ENCODE assay signal across 16 cellular contexts in the genomic region with DNA sequence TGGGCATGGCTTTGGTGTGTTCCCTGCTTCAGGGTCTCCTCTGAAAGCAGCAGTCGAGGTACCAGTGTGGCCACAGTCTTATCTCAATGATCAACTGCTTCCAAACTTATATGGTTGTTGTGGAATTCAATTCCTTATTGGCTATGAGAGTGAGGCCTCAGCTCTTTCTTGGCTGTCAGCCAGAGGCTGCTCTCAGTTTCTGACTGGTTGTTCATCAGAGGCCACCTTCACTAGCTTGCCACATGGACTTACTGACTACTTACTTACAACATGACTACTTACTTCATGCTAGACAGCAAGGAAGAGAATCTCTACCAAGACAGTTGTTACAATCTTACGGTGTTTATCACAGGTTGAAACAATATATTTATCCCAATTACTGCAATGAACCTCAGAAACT.
DNase-seq lines count a peak whose midpoint lies in the region; ATAC-seq and TF ChIP-seq lines count a peak whose summit lies in the region.
"Had no signal": no experiment of that assay in that cellular context is flagged by ENCODE, and none has a peak within 500 bp of the region (broad histone marks: within the 10 kb centered on the region; RNA-seq: fewer than 3 reads in every experiment).

No MANE protein-coding gene starts in this region.

- H3K9me3 ChIP-seq in BE2C (no peaks in the 10 kb centered on the region; the same call in 1 of the 2 replicates), HCT116 (ENCODE audit: control insufficient read depth in 1 of 2, insufficient read depth in 1 of 2, low read depth in 1 of 2, low read length in 2 of 2) (no peaks in the 10 kb centered on the region)
- H3K9me3 ChIP-seq: lower lobe of right lung had no signal

- H3K36me3 ChIP-seq in BE2C (no peaks in the 10 kb centered on the region), HCT116 (ENCODE audit: control insufficient read depth in 1 of 2, insufficient read depth in 2 of 2, low read length in 2 of 2) (no peaks in the 10 kb centered on the region)
- H3K36me3 ChIP-seq: lower lobe of right lung had no signal

- ATAC-seq in HCT116 (no peak), GM18505 (IDR thresholded peaks at IDR 0.05; ENCODE audit: unreplicated experiment) (no peak), HG03565 (IDR thresholded peaks at IDR 0.05; ENCODE audit: unreplicated experiment) (no peak)
- ATAC-seq: lower lobe of right lung had no signal

- RAD21 ChIA-PET in HCT116 (lab: Charles Lee; ENCODE audit: low non-redundant PET in 1 of 2, low total read pairs in 2 of 2, uncharacterized antibody in 2 of 2, unreplicated experiment in 2 of 2) = no interaction called here

- intact Hi-C loops in HCT116 (cut with micrococcal nuclease) = no loop called here

- no peak overlapping the region for H3K27ac ChIP-seq in HCT116 (ENCODE audit: low read depth, low read length)
- H3K27ac ChIP-seq: lower lobe of right lung had no signal

- no peak overlapping the region for H3K4me2 ChIP-seq in HCT116 (ENCODE audit: low read length)

- peaks cover 3% of the 10 kb centered on the region; the same call in 1 of the 2 replicates for H3K4me1 ChIP-seq in BE2C
- no peaks in the 10 kb centered on the region for H3K4me1 ChIP-seq in HCT116 (ENCODE audit: control insufficient read depth in 1 of 2, insufficient read depth in 2 of 2, low read length in 2 of 2)
- H3K4me1 ChIP-seq: lower lobe of right lung had no signal

- peak; percentile 33 for DNase-seq in BE2C
- no peak for DNase-seq in HCT116 (ENCODE audit: low read depth, low spot score)
- DNase-seq in SK-N-DZ (ENCODE audit: low spot score) = peak; percentile 38
- peak; percentile 21 for DNase-seq in fibroblast of pulmonary artery (ENCODE audit: low read depth)
- no peak for DNase-seq in GM10266 (ENCODE audit: extremely low spot score)
- no peak for DNase-seq in activated naive CD4-positive, alpha-beta T cell (lab: John Stamatoyannopoulos, UW)
- DNase-seq: activated CD4-positive, alpha-beta T cell treated with anti-CD3 and anti-CD28 coated beads, Interleukin-2, amount 10 ng/mL, durations not matched to agents 7 days and 5 days; activated gamma-delta T cell; amniotic stem cell; CD4-positive, alpha-beta T cell; DMS79 treated with DMSO at 0.1 percent for 48 hours; endodermal cell; lower lobe of right lung; NCI-H1436 treated with DMSO at 0.1 percent for 48 hours had no signal

- H3K27me3 ChIP-seq in BE2C = no peaks in the 10 kb centered on the region
- no peaks in the 10 kb centered on the region for H3K27me3 ChIP-seq in HCT116 (ENCODE audit: insufficient read depth, low read length)

- BruUV-seq in HCT116 (replicated peaks; lab: Mats Ljungman, UMichigan) = no TSS peak

- TF ChIP-seq RAD21 in HCT116 (IDR thresholded peaks at IDR 0.05; ENCODE audit: low read depth) = no peak

- no peak for TF ChIP-seq POLR2A in HCT116 (IDR thresholded peaks at IDR 0.05; ENCODE audit: borderline replicate concordance, extremely low read depth, insufficient read depth, insufficient read length)
- TF ChIP-seq POLR2A in GM18505 (IDR thresholded peaks at IDR 0.05; ENCODE audit: borderline replicate concordance, extremely low read depth, insufficient read depth, insufficient read length) = no peak

- H3K79me2 ChIP-seq in HCT116 (ENCODE audit: insufficient read depth, low read length) = no peaks in the 10 kb centered on the region

- no peaks in the 10 kb centered on the region for H3K9me2 ChIP-seq in HCT116 (ENCODE audit: insufficient read depth)

- POLR2A ChIA-PET in HCT116 (lab: Charles Lee) = no interaction called here

- CTCF ChIA-PET in HCT116 (lab: Charles Lee) = no interaction called here

- TF ChIP-seq CTCF in BE2C (IDR thresholded peaks at IDR 0.05; ENCODE audit: low read depth, low read length) (no peak), HCT116 (IDR thresholded peaks at IDR 0.05 in 2 of 3, conservative IDR thresholded peaks at IDR 0.05 in 1 of 3; ENCODE audit: borderline replicate concordance in 1 of 3, insufficient read depth in 1 of 3, low read depth in 2 of 3, low read length in 2 of 3) (no peak), fibroblast of pulmonary artery (IDR thresholded peaks at IDR 0.05; ENCODE audit: low read length, missing control alignments) (no peak), GM10266 (IDR thresholded peaks at IDR 0.05; ENCODE audit: control insufficient read depth, insufficient read depth, low read depth, missing control alignments) (no peak)

- H4K20me1 ChIP-seq in HCT116 (ENCODE audit: insufficient read depth) = no peaks in the 10 kb centered on the region

- H3K9ac ChIP-seq in HCT116 (ENCODE audit: low read length) = no peak overlapping the region

- peak overlapping the region; percentile 22 for H2AFZ ChIP-seq in HCT116 (ENCODE audit: low read depth, low read length, poor library complexity, severe bottlenecking)

- no peak overlapping the region for H3K4me3 ChIP-seq in BE2C (ENCODE audit: low read depth, low read length)
- no peak overlapping the region for H3K4me3 ChIP-seq in HCT116 (replicated peaks in 1 of 2; ENCODE audit: low read depth in 1 of 2, low read length in 2 of 2)
- H3K4me3 ChIP-seq in fibroblast of pulmonary artery (replicated peaks; ENCODE audit: low read depth, low read length) = no peak overlapping the region
- H3K4me3 ChIP-seq: lower lobe of right lung had no signal

TF ChIP-seq in HCT116, 20 proteins besides CTCF, POLR2A, EP300 and RAD21:
- TF ChIP-seq, protein P1, sequence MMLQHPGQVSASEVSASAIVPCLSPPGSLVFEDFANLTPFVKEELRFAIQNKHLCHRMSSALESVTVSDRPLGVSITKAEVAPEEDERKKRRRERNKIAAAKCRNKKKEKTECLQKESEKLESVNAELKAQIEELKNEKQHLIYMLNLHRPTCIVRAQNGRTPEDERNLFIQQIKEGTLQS (IDR thresholded peaks at IDR 0.05) = no peak
- TF ChIP-seq CBX3 (IDR thresholded peaks at IDR 0.05; ENCODE audit: low read depth) (no peak), ZFX (IDR thresholded peaks at IDR 0.05) (no peak), TCF7L2 (IDR thresholded peaks at IDR 0.05; ENCODE audit: borderline replicate concordance, extremely low read depth, insufficient read depth, insufficient read length) (no peak), YY1 (IDR thresholded peaks at IDR 0.05; ENCODE audit: extremely low read depth, insufficient replicate concordance, low read depth, low read length) (no peak), SRF (IDR thresholded peaks at IDR 0.05; ENCODE audit: low read depth) (no peak), POLR2AphosphoS5 (IDR thresholded peaks at IDR 0.05; ENCODE audit: low read depth, low read length) (no peak), EZH2phosphoT487 (IDR thresholded peaks at IDR 0.05; ENCODE audit: borderline replicate concordance) (no peak), FOSL1 (IDR thresholded peaks at IDR 0.05; ENCODE audit: low read depth) (no peak), ZNF274 (IDR thresholded peaks at IDR 0.05; ENCODE audit: low read depth, low read length) (no peak), JUND (IDR thresholded peaks at IDR 0.05) (no peak), ELF1 (IDR thresholded peaks at IDR 0.05; ENCODE audit: borderline replicate concordance, low read depth) (no peak), EZH2 (IDR thresholded peaks at IDR 0.05) (no peak), CEBPB (IDR thresholded peaks at IDR 0.05; ENCODE audit: low read depth) (no peak)
- TF ChIP-seq, protein P2, sequence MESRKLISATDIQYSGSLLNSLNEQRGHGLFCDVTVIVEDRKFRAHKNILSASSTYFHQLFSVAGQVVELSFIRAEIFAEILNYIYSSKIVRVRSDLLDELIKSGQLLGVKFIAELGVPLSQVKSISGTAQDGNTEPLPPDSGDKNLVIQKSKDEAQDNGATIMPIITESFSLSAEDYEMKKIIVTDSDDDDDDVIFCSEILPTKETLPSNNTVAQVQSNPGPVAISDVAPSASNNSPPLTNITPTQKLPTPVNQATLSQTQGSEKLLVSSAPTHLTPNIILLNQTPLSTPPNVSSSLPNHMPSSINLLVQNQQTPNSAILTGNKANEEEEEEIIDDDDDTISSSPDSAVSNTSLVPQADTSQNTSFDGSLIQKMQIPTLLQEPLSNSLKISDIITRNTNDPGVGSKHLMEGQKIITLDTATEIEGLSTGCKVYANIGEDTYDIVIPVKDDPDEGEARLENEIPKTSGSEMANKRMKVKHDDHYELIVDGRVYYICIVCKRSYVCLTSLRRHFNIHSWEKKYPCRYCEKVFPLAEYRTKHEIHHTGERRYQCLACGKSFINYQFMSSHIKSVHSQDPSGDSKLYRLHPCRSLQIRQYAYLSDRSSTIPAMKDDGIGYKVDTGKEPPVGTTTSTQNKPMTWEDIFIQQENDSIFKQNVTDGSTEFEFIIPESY (IDR thresholded peaks at IDR 0.05; ENCODE audit: extremely low read depth, insufficient replicate concordance, low read length) = no peak
- TF ChIP-seq, protein P3, sequence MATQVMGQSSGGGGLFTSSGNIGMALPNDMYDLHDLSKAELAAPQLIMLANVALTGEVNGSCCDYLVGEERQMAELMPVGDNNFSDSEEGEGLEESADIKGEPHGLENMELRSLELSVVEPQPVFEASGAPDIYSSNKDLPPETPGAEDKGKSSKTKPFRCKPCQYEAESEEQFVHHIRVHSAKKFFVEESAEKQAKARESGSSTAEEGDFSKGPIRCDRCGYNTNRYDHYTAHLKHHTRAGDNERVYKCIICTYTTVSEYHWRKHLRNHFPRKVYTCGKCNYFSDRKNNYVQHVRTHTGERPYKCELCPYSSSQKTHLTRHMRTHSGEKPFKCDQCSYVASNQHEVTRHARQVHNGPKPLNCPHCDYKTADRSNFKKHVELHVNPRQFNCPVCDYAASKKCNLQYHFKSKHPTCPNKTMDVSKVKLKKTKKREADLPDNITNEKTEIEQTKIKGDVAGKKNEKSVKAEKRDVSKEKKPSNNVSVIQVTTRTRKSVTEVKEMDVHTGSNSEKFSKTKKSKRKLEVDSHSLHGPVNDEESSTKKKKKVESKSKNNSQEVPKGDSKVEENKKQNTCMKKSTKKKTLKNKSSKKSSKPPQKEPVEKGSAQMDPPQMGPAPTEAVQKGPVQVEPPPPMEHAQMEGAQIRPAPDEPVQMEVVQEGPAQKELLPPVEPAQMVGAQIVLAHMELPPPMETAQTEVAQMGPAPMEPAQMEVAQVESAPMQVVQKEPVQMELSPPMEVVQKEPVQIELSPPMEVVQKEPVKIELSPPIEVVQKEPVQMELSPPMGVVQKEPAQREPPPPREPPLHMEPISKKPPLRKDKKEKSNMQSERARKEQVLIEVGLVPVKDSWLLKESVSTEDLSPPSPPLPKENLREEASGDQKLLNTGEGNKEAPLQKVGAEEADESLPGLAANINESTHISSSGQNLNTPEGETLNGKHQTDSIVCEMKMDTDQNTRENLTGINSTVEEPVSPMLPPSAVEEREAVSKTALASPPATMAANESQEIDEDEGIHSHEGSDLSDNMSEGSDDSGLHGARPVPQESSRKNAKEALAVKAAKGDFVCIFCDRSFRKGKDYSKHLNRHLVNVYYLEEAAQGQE (IDR thresholded peaks at IDR 0.05; ENCODE audit: low read depth) = no peak
- TF ChIP-seq, protein P4, sequence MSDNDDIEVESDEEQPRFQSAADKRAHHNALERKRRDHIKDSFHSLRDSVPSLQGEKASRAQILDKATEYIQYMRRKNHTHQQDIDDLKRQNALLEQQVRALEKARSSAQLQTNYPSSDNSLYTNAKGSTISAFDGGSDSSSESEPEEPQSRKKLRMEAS (IDR thresholded peaks at IDR 0.05) = no peak

Comparison
In these comparisons a context has a peak if more than half of its experiments do, and no peak if none do; other contexts are left out.
1. DNase-seq: peak in BE2C (single experiment), SK-N-DZ (single experiment) and fibroblast of pulmonary artery (single experiment); none in HCT116 (single experiment), GM10266 (single experiment) and activated naive CD4-positive, alpha-beta T cell (0 of 4).